1 cellular context compared by ENCODE assay signal in genomic region chr14:37201724-37202123, GRCh38.
TF ChIP-seq lines count a peak whose summit lies in the region.

No MANE protein-coding gene starts in this region.

TF ChIP-seq in HepG2, 621 proteins besides CTCF, POLR2A, EP300 and RAD21 (continued from another document):
- TF ChIP-seq ZNF142 (CRISPR knock-in tag; IDR thresholded peaks at IDR 0.05) (no peak), CENPT (CRISPR knock-in tag; IDR thresholded peaks at IDR 0.05; ENCODE audit: low read depth) (no peak), ZBTB40 (IDR thresholded peaks at IDR 0.05) (no peak), ZBTB40 (CRISPR knock-in tag; IDR thresholded peaks at IDR 0.05) (no peak), MED8 (CRISPR knock-in tag; IDR thresholded peaks at IDR 0.05; ENCODE audit: insufficient replicate concordance) (peak; percentile 26)
